Comparison of ENCODE assay signal across 1 cellular context in the genomic region with DNA sequence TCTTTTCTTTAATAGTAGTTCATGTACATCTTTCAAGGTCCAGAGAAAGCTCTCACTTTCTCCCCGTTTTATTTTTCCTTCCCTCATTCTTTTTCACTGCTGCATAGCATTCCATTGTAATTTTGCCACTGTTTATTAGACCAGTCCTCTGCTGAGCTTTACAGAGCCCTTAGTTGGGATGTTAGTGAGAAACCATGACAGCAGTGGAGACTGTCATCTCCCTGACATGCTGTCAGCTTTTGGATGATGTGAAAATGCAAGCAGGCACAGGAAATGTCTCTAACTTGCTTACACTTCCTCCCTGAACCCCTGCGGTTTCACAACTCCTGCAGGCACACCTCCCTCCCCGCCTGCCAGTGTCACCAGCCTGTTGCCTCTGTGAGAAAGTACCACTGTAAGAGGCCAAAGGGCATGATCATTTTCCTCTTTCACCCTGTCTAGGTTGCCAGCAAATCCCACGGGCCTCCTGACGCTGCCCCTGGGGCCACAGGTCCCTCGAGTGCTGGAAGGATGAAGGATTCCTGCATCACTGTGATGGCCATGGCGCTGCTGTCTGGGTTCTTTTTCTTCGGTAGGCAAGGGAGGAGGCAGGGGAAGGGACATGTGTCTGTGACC.
TF ChIP-seq lines count a peak whose summit lies in the region.

TSS of gene ITGAL (plus strand) at position 415 of the 615 bp plus-strand sequence. CDS start at position 511, 96 bp downstream.

TF ChIP-seq in GM12878, 131 proteins besides CTCF, POLR2A, EP300 and RAD21 (continued from another document and continues in another):
- TF ChIP-seq YBX1 (IDR thresholded peaks at IDR 0.05), result no peak
- peak; percentile 47; the same call in 1 of the 2 replicates for TF ChIP-seq MEF2A (IDR thresholded peaks at IDR 0.05; ENCODE audit: insufficient read depth, low read depth, low read length)
- TF ChIP-seq ZNF687 (IDR thresholded peaks at IDR 0.05), result peak; percentile 96
- TF ChIP-seq TCF3 (IDR thresholded peaks at IDR 0.05; ENCODE audit: borderline replicate concordance, insufficient read depth, low read depth, low read length), result peak; percentile 72; the same call in 1 of the 2 replicates
- no peak for TF ChIP-seq HDGF (IDR thresholded peaks at IDR 0.05)
- no peak for TF ChIP-seq BRCA1 (IDR thresholded peaks at IDR 0.05; ENCODE audit: low read depth, low read length)
- TF ChIP-seq SREBF1 (IDR thresholded peaks at IDR 0.05; ENCODE audit: low read length), result 0 out of 2 replicates have a peak, but pooled peaks have one; percentile 27
- no peak for TF ChIP-seq USF2 (IDR thresholded peaks at IDR 0.05; ENCODE audit: borderline replicate concordance, low read depth, low read length)
- TF ChIP-seq, protein P1, sequence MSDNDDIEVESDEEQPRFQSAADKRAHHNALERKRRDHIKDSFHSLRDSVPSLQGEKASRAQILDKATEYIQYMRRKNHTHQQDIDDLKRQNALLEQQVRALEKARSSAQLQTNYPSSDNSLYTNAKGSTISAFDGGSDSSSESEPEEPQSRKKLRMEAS (IDR thresholded peaks at IDR 0.05; ENCODE audit: low read depth, low read length), result peak; percentile 73; the same call in 1 of the 2 replicates
- peak; percentile 97 for TF ChIP-seq IKZF1 (conservative IDR thresholded peaks at IDR 0.05)
- no peak for TF ChIP-seq ZZZ3 (IDR thresholded peaks at IDR 0.05; ENCODE audit: control insufficient read depth, insufficient read length, low read depth)
- TF ChIP-seq KAT2A (conservative IDR thresholded peaks at IDR 0.05; ENCODE audit: control insufficient read depth, low read depth, low read length), result no peak
- TF ChIP-seq ZNF622 (IDR thresholded peaks at IDR 0.05), result no peak
- no peak for TF ChIP-seq NRF1 (conservative IDR thresholded peaks at IDR 0.05; ENCODE audit: low read depth, low read length)
- TF ChIP-seq SKIL (IDR thresholded peaks at IDR 0.05; ENCODE audit: low read depth, poor library complexity, severe bottlenecking), result peak; percentile 88
- no peak for TF ChIP-seq JUND (IDR thresholded peaks at IDR 0.05; ENCODE audit: low read depth, low read length)
- TF ChIP-seq EGR1 (IDR thresholded peaks at IDR 0.05; ENCODE audit: borderline replicate concordance in 1 of 2, low read depth in 2 of 2, low read length in 2 of 2), result no peak
- peak; percentile 96 for TF ChIP-seq NBN (IDR thresholded peaks at IDR 0.05)
- TF ChIP-seq NFIC (IDR thresholded peaks at IDR 0.05; ENCODE audit: low read depth, low read length), result peak; percentile 68
- no peak for TF ChIP-seq NR2C2 (IDR thresholded peaks at IDR 0.05; ENCODE audit: borderline replicate concordance, control insufficient read depth, insufficient read length, low read depth)
- TF ChIP-seq HCFC1 (IDR thresholded peaks at IDR 0.05; ENCODE audit: low read length), result no peak
- TF ChIP-seq KDM1A (IDR thresholded peaks at IDR 0.05; ENCODE audit: borderline replicate concordance), result peak; percentile 55; the same call in 1 of the 2 replicates
- peak; percentile 76 for TF ChIP-seq YY1 (IDR thresholded peaks at IDR 0.05; ENCODE audit: low read depth, low read length)
- TF ChIP-seq STAT1 (conservative IDR thresholded peaks at IDR 0.05), result no peak
- TF ChIP-seq CBFB (IDR thresholded peaks at IDR 0.05; ENCODE audit: low read depth), result peak; percentile 92
- TF ChIP-seq ETV6 (conservative IDR thresholded peaks at IDR 0.05 in 1 of 2, IDR thresholded peaks at IDR 0.05 in 1 of 2; ENCODE audit: borderline replicate concordance in 1 of 2, low read depth in 1 of 2), result peak in 1 of 2 experiments; percentile 94; a peak in 2 of 4 replicates
- peak; percentile 87 for TF ChIP-seq MTA3 (IDR thresholded peaks at IDR 0.05; ENCODE audit: borderline replicate concordance, low read length)
- no peak for TF ChIP-seq ESRRA (IDR thresholded peaks at IDR 0.05; ENCODE audit: low read length)
- no peak for TF ChIP-seq MYC (IDR thresholded peaks at IDR 0.05; ENCODE audit: insufficient read depth, insufficient read length, insufficient replicate concordance, low read length, severe bottlenecking)
- TF ChIP-seq NR2F1 (conservative IDR thresholded peaks at IDR 0.05), result peak; percentile 99
- peak; percentile 73; the same call in 1 of the 2 replicates for TF ChIP-seq LARP7 (IDR thresholded peaks at IDR 0.05)
- no peak for TF ChIP-seq RCOR1 (conservative IDR thresholded peaks at IDR 0.05; ENCODE audit: low read depth, low read length)
- peak; percentile 81 for TF ChIP-seq NR2C1 (IDR thresholded peaks at IDR 0.05)
- no peak for TF ChIP-seq E4F1 (IDR thresholded peaks at IDR 0.05; ENCODE audit: borderline replicate concordance, partially characterized antibody)
- TF ChIP-seq SREBF2 (IDR thresholded peaks at IDR 0.05; ENCODE audit: low read length), result no peak
- TF ChIP-seq CBX3 (IDR thresholded peaks at IDR 0.05; ENCODE audit: borderline replicate concordance, low read depth), result no peak
- TF ChIP-seq FOXK2 (IDR thresholded peaks at IDR 0.05), result no peak; the same call in 1 of the 2 replicates
- peak; percentile 77 for TF ChIP-seq SP1 (IDR thresholded peaks at IDR 0.05; ENCODE audit: low read depth, low read length)
- TF ChIP-seq, protein P2, sequence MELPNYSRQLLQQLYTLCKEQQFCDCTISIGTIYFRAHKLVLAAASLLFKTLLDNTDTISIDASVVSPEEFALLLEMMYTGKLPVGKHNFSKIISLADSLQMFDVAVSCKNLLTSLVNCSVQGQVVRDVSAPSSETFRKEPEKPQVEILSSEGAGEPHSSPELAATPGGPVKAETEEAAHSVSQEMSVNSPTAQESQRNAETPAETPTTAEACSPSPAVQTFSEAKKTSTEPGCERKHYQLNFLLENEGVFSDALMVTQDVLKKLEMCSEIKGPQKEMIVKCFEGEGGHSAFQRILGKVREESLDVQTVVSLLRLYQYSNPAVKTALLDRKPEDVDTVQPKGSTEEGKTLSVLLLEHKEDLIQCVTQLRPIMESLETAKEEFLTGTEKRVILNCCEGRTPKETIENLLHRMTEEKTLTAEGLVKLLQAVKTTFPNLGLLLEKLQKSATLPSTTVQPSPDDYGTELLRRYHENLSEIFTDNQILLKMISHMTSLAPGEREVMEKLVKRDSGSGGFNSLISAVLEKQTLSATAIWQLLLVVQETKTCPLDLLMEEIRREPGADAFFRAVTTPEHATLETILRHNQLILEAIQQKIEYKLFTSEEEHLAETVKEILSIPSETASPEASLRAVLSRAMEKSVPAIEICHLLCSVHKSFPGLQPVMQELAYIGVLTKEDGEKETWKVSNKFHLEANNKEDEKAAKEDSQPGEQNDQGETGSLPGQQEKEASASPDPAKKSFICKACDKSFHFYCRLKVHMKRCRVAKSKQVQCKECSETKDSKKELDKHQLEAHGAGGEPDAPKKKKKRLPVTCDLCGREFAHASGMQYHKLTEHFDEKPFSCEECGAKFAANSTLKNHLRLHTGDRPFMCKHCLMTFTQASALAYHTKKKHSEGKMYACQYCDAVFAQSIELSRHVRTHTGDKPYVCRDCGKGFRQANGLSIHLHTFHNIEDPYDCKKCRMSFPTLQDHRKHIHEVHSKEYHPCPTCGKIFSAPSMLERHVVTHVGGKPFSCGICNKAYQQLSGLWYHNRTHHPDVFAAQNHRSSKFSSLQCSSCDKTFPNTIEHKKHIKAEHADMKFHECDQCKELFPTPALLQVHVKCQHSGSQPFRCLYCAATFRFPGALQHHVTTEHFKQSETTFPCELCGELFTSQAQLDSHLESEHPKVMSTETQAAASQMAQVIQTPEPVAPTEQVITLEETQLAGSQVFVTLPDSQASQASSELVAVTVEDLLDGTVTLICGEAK (IDR thresholded peaks at IDR 0.05; ENCODE audit: borderline replicate concordance), result no peak; the same call in 1 of the 2 replicates
- peak; percentile 72 for TF ChIP-seq MLLT1 (IDR thresholded peaks at IDR 0.05)
- no peak; the same call in 1 of the 2 replicates for TF ChIP-seq RB1 (IDR thresholded peaks at IDR 0.05; ENCODE audit: borderline replicate concordance)
- peak; percentile 86 for TF ChIP-seq POLR2AphosphoS5 (IDR thresholded peaks at IDR 0.05; ENCODE audit: low read length)
- no peak for TF ChIP-seq ZNF384 (IDR thresholded peaks at IDR 0.05; ENCODE audit: borderline replicate concordance, low read depth, low read length)
- peak; percentile 65 for TF ChIP-seq KLF5 (IDR thresholded peaks at IDR 0.05; ENCODE audit: partially characterized antibody)
- TF ChIP-seq, protein P3, sequence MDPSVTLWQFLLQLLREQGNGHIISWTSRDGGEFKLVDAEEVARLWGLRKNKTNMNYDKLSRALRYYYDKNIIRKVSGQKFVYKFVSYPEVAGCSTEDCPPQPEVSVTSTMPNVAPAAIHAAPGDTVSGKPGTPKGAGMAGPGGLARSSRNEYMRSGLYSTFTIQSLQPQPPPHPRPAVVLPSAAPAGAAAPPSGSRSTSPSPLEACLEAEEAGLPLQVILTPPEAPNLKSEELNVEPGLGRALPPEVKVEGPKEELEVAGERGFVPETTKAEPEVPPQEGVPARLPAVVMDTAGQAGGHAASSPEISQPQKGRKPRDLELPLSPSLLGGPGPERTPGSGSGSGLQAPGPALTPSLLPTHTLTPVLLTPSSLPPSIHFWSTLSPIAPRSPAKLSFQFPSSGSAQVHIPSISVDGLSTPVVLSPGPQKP (IDR thresholded peaks at IDR 0.05; ENCODE audit: low read depth, low read length), result peak; percentile 41; the same call in 1 of the 2 replicates
- TF ChIP-seq ZNF207 (IDR thresholded peaks at IDR 0.05; ENCODE audit: borderline replicate concordance), result 0 out of 2 replicates have a peak, but pooled peaks have one; percentile 25
